Comparison of ENCODE assay signal across 8 cellular contexts in the genomic region with DNA sequence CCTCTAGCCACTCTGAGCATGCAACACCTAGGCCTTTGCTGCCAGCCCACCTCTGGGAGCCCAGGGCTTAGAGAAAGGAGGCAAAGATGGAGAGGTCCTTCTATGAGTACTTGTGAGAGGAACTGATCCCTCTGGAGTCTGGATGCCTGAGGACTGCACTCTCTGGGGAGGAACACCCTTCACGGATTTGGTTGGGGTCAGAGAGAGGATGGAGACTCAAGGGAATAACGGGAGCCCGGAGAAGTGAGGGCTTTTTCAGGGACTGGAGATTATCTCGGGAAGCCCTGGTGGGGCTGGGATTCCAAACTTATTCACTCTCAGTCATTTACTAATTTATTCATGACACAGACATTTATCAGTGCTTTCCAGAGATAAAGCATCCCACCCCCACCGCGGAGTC. TPM values are rescaled to one million over a fixed set of nuclear protein-coding genes. Genes with fewer than 3 reads are reported as not detected.
DNase-seq lines count a peak whose midpoint lies in the region; ATAC-seq, FAIRE-seq and TF ChIP-seq lines count a peak whose summit lies in the region.

No MANE protein-coding gene starts in this region.

- H3K4me3 ChIP-seq in esophagus muscularis mucosa, result peak overlapping the region; percentile 74 to 97 (median 91)

- BruUV-seq in Calu3 (replicated peaks; lab: Mats Ljungman, UMichigan), result no TSS peak

- intact Hi-C loops in Calu3 (cut with micrococcal nuclease; ENCODE audit: unreplicated experiment) (no loop called here), esophagus muscularis mucosa (cut with DNase I) (no loop called here)

- peaks cover 24% of the 10 kb centered on the region for H3K36me3 Mint-ChIP-seq in Calu3 (ENCODE audit: insufficient read depth, unreplicated experiment)
- H3K36me3 Mint-ChIP-seq in progenitor cell of endocrine pancreas (ENCODE audit: insufficient read depth), result no peaks in the 10 kb centered on the region

- H3K9me3 ChIP-seq in esophagus muscularis mucosa, result no peaks in the 10 kb centered on the region

- TF ChIP-seq EP300 in esophagus muscularis mucosa (IDR thresholded peaks at IDR 0.05), result no peak

- H3K27me3 ChIP-seq in esophagus muscularis mucosa, result no peaks in the 10 kb centered on the region

- peaks cover 26 to 33% (median 30%) of the 10 kb centered on the region in 4 donors for H3K4me1 ChIP-seq in esophagus muscularis mucosa

- TF ChIP-seq POLR2A in esophagus muscularis mucosa (IDR thresholded peaks at IDR 0.05; ENCODE audit: low read depth) (no peak), H54 (IDR thresholded peaks at IDR 0.05; ENCODE audit: low read depth, low read length) (no peak)

- H3K27ac Mint-ChIP-seq in Calu3 (ENCODE audit: unreplicated experiment) (no peak overlapping the region), progenitor cell of endocrine pancreas (peak overlapping the region; percentile 73)

- H3K27me3 Mint-ChIP-seq in Calu3 (ENCODE audit: unreplicated experiment) (peaks cover 12% of the 10 kb centered on the region), progenitor cell of endocrine pancreas (peaks cover 4% of the 10 kb centered on the region)

- ATAC-seq in GM19351 (IDR thresholded peaks at IDR 0.05; ENCODE audit: unreplicated experiment), result no peak
- no peak for ATAC-seq in HG02981 (IDR thresholded peaks at IDR 0.05; ENCODE audit: unreplicated experiment)

- no peaks in the 10 kb centered on the region for H3K9me3 Mint-ChIP-seq in Calu3 (ENCODE audit: low read depth, unreplicated experiment)
- H3K9me3 Mint-ChIP-seq in progenitor cell of endocrine pancreas (ENCODE audit: low read depth), result no peaks in the 10 kb centered on the region

- DNase-seq in Calu3, result no peak
- DNase-seq in RWPE1 (ENCODE audit: low spot score), result no peak
- DNase-seq in esophagus muscularis mucosa (ENCODE audit: extremely low spot score), result no peak
- DNase-seq in progenitor cell of endocrine pancreas (ENCODE audit: low spot score, unreplicated experiment), result no peak
- no peak for DNase-seq in central memory CD4-positive, alpha-beta T cell
- DNase-seq in H54 (ENCODE audit: insufficient read length, low spot score), result no peak

- TF ChIP-seq CTCF in Calu3 (IDR thresholded peaks at IDR 0.05; ENCODE audit: unreplicated experiment) (no peak), RWPE1 (conservative IDR thresholded peaks at IDR 0.05; ENCODE audit: low read depth) (no peak), esophagus muscularis mucosa (IDR thresholded peaks at IDR 0.05) (no peak), progenitor cell of endocrine pancreas (IDR thresholded peaks at IDR 0.05; ENCODE audit: unreplicated experiment) (no peak)

- CTCF ChIA-PET in Calu3 (lab: Charles Lee), result interaction anchor here (0.9 to 1.3 kb wide), 5 partner anchors 56 to 133 kb away, joined by 3 to 20 read pairs (median 6); partner anchors contain the start of gene CEP85
- CTCF ChIA-PET in RWPE1 (lab: Yijun Ruan, JAX), result interaction anchor here (0.5 to 1.6 kb wide), 13 partner anchors 8 to 401 kb away, joined by 3 to 15 read pairs (median 4); partner anchors contain the start of gene CEP85

- no peaks in the 10 kb centered on the region for H3K4me1 Mint-ChIP-seq in Calu3 (ENCODE audit: low read depth, unreplicated experiment)
- peaks cover 16% of the 10 kb centered on the region for H3K4me1 Mint-ChIP-seq in progenitor cell of endocrine pancreas (ENCODE audit: low read depth)

- H3K36me3 ChIP-seq in esophagus muscularis mucosa, result peaks cover 0 to 12% (median 7%) of the 10 kb centered on the region in 4 donors

- 49% methylated on average over 6 of the region's 6 CpGs for WGBS in esophagus muscularis mucosa

- peak overlapping the region; percentile 81 for H3K4me3 Mint-ChIP-seq in Calu3 (ENCODE audit: low read depth, unreplicated experiment)
- peak overlapping the region; percentile 87 for H3K4me3 Mint-ChIP-seq in progenitor cell of endocrine pancreas (ENCODE audit: low read depth)

- POLR2A ChIA-PET in RWPE1 (lab: Yijun Ruan, JAX; ENCODE audit: low non-redundant PET), result interaction anchor here (0.5 to 1.0 kb wide), 2 partner anchors 64 to 228 kb away, joined by 3 to 5 read pairs; partner anchors contain the start of gene CEP85

- no peak for FAIRE-seq in H54 (lab: Jason Lieb, UNC)

- H3K27ac ChIP-seq in RWPE1 (peak overlapping the region; percentile 55), esophagus muscularis mucosa (replicated peaks in 1 of 4) (peak overlapping the region; percentile 77 to 89 (median 77))

RNA-seq across cellular contexts. Expression of gene C1orf232, which starts 0.4 kb away (rescaled TPM):
- total RNA-seq in Calu3 (2022), result not detected in 2 replicates
- not detected for total RNA-seq in esophagus muscularis mucosa
- not detected in 2 replicates for total RNA-seq in progenitor cell of endocrine pancreas

RNA-seq across cellular contexts. Expression of gene ZNF593, which starts 0.5 kb away (rescaled TPM):
- total RNA-seq in Calu3 (2022), result 22.2 and 23.1 TPM in 2 replicates
- 10 to 100 TPM; 10.4 to 41.6 (median 22.5) TPM for total RNA-seq in esophagus muscularis mucosa
- 28.9 and 32.1 TPM in 2 replicates for total RNA-seq in progenitor cell of endocrine pancreas

RNA-seq across cellular contexts. Expression of gene ZNF593OS, which starts 2.4 kb away (rescaled TPM):
- total RNA-seq in Calu3 (2022) (not detected in 2 replicates), esophagus muscularis mucosa (not detected), progenitor cell of endocrine pancreas (not detected in 2 replicates)

RNA-seq across cellular contexts. Expression of gene CNKSR1, which starts 8.1 kb away (rescaled TPM):
- total RNA-seq in Calu3 (2022), result 28.1 and 30.6 TPM in 2 replicates
- total RNA-seq in esophagus muscularis mucosa, result 1 to 10 TPM; 1.4 to 2.6 (median 1.9) TPM
- total RNA-seq in progenitor cell of endocrine pancreas, result 52.0 and 52.1 TPM in 2 replicates

RNA-seq across cellular contexts. Expression of gene FAM110D, which starts 10.3 kb away (rescaled TPM):
- total RNA-seq in Calu3 (2022) (not detected in 2 replicates), esophagus muscularis mucosa (10 to 100 TPM in 2 of 4 donors, 1 to 10 TPM in 2; 2.9 to 17.9 (median 11.6) TPM), progenitor cell of endocrine pancreas (0.33 and 0.36 TPM in 2 replicates)
